1 cellular context compared by ENCODE assay signal in the genomic region with DNA sequence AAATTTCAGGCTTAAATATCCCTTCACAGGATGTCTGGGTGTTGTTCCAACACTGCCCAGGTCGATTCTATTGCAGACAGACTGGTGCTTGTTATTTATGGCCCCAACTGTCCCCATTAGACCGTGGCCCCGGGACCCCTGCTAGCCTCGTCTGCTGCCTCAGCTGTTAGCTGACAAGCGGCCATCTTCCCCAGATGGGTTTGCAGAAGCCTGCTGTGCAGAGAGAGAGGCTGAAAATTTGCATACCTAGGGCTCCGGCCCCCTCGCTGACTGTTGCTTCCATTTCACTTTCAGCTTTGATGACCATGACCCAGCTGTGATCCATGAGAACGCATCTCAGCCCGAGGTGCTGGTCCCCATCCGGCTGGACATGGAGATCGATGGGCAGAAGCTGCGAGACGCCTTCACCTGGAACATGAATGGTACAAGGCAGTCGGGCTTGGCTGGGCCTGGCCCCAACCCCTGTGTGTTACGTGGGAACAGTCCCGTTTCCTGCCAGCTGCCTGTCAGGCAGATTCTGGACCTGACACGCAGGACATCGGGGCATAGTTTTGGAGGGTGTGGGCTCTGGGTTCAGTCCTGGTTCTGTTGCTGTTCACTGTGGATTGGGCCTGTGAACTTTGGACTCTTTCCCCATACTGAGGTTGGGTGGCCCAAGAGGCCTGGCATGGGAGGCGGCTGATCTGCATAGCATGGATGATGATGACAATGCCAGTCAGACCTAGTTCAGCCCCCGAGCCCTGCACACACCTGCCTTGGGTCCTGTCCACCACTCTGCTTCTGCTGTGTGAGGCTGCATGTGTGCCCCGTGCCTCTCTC.
A peak's percentile ranks its signal among the peaks of the same experiment; 100 is the strongest.
TF ChIP-seq lines count a peak whose summit lies in the region.

No MANE protein-coding gene starts in this region.

TF ChIP-seq in GM12878, 131 proteins besides CTCF, POLR2A, EP300 and RAD21:
- TF ChIP-seq KDM1A (IDR thresholded peaks at IDR 0.05; ENCODE audit: borderline replicate concordance) (no peak), HDGF (IDR thresholded peaks at IDR 0.05) (peak; percentile 40; the same call in 1 of the 2 replicates), POU2F2 (IDR thresholded peaks at IDR 0.05; ENCODE audit: borderline replicate concordance, low read depth, low read length) (peak; percentile 99), POLR2AphosphoS5 (IDR thresholded peaks at IDR 0.05; ENCODE audit: low read length) (peak; percentile 78), SUPT20H (IDR thresholded peaks at IDR 0.05; ENCODE audit: borderline replicate concordance, control insufficient read depth, low read depth, low read length) (no peak), MTA3 (IDR thresholded peaks at IDR 0.05; ENCODE audit: borderline replicate concordance, low read length) (no peak), DPF2 (IDR thresholded peaks at IDR 0.05) (0 out of 2 replicates have a peak, but pooled peaks have one; percentile 44), IKZF1 (conservative IDR thresholded peaks at IDR 0.05) (peak; percentile 33; the same call in 1 of the 2 replicates), SIX5 (IDR thresholded peaks at IDR 0.05; ENCODE audit: low read depth, low read length, severe bottlenecking) (no peak), POLR2AphosphoS2 (IDR thresholded peaks at IDR 0.05; ENCODE audit: low read depth, low read length) (0 out of 2 replicates have a peak, but pooled peaks have one; percentile 26), IKZF2 (IDR thresholded peaks at IDR 0.05) (0 out of 4 replicates have a peak, but pooled peaks of 1 of the 2 experiments have one; percentile 4), TCF12 (IDR thresholded peaks at IDR 0.05; ENCODE audit: low read depth, low read length) (0 out of 2 replicates have a peak, but pooled peaks have one; percentile 27), ESRRA (IDR thresholded peaks at IDR 0.05; ENCODE audit: low read length) (no peak), PAX5 (IDR thresholded peaks at IDR 0.05; ENCODE audit: borderline replicate concordance, low read depth, low read length) (peak; percentile 63; the same call in 1 of the 2 replicates), TCF3 (IDR thresholded peaks at IDR 0.05; ENCODE audit: borderline replicate concordance, insufficient read depth, low read depth, low read length) (peak; percentile 56; the same call in 1 of the 2 replicates), NFIC (IDR thresholded peaks at IDR 0.05; ENCODE audit: low read depth, low read length) (no peak), YY1 (IDR thresholded peaks at IDR 0.05; ENCODE audit: low read depth, low read length) (peak; percentile 94), SMAD5 (IDR thresholded peaks at IDR 0.05; ENCODE audit: low read depth) (0 out of 2 replicates have a peak, but pooled peaks have one; percentile 50), TAF1 (IDR thresholded peaks at IDR 0.05; ENCODE audit: borderline replicate concordance, low read depth, low read length) (peak; percentile 54; the same call in 1 of the 2 replicates)
- TF ChIP-seq, protein P1, sequence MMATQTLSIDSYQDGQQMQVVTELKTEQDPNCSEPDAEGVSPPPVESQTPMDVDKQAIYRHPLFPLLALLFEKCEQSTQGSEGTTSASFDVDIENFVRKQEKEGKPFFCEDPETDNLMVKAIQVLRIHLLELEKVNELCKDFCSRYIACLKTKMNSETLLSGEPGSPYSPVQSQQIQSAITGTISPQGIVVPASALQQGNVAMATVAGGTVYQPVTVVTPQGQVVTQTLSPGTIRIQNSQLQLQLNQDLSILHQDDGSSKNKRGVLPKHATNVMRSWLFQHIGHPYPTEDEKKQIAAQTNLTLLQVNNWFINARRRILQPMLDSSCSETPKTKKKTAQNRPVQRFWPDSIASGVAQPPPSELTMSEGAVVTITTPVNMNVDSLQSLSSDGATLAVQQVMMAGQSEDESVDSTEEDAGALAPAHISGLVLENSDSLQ (IDR thresholded peaks at IDR 0.05): peak; percentile 44; the same call in 1 of the 2 replicates
- TF ChIP-seq, protein P2, sequence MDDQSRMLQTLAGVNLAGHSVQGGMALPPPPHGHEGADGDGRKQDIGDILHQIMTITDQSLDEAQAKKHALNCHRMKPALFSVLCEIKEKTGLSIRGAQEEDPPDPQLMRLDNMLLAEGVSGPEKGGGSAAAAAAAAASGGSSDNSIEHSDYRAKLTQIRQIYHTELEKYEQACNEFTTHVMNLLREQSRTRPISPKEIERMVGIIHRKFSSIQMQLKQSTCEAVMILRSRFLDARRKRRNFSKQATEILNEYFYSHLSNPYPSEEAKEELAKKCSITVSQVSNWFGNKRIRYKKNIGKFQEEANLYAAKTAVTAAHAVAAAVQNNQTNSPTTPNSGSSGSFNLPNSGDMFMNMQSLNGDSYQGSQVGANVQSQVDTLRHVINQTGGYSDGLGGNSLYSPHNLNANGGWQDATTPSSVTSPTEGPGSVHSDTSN (IDR thresholded peaks at IDR 0.05; ENCODE audit: insufficient replicate concordance, low read depth, low read length): peak; percentile 24
- TF ChIP-seq, protein P3, sequence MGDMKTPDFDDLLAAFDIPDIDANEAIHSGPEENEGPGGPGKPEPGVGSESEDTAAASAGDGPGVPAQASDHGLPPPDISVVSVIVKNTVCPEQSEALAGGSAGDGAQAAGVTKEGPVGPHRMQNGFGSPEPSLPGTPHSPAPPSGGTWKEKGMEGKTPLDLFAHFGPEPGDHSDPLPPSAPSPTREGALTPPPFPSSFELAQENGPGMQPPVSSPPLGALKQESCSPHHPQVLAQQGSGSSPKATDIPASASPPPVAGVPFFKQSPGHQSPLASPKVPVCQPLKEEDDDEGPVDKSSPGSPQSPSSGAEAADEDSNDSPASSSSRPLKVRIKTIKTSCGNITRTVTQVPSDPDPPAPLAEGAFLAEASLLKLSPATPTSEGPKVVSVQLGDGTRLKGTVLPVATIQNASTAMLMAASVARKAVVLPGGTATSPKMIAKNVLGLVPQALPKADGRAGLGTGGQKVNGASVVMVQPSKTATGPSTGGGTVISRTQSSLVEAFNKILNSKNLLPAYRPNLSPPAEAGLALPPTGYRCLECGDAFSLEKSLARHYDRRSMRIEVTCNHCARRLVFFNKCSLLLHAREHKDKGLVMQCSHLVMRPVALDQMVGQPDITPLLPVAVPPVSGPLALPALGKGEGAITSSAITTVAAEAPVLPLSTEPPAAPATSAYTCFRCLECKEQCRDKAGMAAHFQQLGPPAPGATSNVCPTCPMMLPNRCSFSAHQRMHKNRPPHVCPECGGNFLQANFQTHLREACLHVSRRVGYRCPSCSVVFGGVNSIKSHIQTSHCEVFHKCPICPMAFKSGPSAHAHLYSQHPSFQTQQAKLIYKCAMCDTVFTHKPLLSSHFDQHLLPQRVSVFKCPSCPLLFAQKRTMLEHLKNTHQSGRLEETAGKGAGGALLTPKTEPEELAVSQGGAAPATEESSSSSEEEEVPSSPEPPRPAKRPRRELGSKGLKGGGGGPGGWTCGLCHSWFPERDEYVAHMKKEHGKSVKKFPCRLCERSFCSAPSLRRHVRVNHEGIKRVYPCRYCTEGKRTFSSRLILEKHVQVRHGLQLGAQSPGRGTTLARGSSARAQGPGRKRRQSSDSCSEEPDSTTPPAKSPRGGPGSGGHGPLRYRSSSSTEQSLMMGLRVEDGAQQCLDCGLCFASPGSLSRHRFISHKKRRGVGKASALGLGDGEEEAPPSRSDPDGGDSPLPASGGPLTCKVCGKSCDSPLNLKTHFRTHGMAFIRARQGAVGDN (IDR thresholded peaks at IDR 0.05): peak; percentile 97
- TF ChIP-seq, protein P4, sequence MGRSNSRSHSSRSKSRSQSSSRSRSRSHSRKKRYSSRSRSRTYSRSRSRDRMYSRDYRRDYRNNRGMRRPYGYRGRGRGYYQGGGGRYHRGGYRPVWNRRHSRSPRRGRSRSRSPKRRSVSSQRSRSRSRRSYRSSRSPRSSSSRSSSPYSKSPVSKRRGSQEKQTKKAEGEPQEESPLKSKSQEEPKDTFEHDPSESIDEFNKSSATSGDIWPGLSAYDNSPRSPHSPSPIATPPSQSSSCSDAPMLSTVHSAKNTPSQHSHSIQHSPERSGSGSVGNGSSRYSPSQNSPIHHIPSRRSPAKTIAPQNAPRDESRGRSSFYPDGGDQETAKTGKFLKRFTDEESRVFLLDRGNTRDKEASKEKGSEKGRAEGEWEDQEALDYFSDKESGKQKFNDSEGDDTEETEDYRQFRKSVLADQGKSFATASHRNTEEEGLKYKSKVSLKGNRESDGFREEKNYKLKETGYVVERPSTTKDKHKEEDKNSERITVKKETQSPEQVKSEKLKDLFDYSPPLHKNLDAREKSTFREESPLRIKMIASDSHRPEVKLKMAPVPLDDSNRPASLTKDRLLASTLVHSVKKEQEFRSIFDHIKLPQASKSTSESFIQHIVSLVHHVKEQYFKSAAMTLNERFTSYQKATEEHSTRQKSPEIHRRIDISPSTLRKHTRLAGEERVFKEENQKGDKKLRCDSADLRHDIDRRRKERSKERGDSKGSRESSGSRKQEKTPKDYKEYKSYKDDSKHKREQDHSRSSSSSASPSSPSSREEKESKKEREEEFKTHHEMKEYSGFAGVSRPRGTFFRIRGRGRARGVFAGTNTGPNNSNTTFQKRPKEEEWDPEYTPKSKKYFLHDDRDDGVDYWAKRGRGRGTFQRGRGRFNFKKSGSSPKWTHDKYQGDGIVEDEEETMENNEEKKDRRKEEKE (IDR thresholded peaks at IDR 0.05): no peak
- TF ChIP-seq, protein P5, sequence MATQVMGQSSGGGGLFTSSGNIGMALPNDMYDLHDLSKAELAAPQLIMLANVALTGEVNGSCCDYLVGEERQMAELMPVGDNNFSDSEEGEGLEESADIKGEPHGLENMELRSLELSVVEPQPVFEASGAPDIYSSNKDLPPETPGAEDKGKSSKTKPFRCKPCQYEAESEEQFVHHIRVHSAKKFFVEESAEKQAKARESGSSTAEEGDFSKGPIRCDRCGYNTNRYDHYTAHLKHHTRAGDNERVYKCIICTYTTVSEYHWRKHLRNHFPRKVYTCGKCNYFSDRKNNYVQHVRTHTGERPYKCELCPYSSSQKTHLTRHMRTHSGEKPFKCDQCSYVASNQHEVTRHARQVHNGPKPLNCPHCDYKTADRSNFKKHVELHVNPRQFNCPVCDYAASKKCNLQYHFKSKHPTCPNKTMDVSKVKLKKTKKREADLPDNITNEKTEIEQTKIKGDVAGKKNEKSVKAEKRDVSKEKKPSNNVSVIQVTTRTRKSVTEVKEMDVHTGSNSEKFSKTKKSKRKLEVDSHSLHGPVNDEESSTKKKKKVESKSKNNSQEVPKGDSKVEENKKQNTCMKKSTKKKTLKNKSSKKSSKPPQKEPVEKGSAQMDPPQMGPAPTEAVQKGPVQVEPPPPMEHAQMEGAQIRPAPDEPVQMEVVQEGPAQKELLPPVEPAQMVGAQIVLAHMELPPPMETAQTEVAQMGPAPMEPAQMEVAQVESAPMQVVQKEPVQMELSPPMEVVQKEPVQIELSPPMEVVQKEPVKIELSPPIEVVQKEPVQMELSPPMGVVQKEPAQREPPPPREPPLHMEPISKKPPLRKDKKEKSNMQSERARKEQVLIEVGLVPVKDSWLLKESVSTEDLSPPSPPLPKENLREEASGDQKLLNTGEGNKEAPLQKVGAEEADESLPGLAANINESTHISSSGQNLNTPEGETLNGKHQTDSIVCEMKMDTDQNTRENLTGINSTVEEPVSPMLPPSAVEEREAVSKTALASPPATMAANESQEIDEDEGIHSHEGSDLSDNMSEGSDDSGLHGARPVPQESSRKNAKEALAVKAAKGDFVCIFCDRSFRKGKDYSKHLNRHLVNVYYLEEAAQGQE (IDR thresholded peaks at IDR 0.05; ENCODE audit: low read depth, low read length): no peak
- TF ChIP-seq, protein P6, sequence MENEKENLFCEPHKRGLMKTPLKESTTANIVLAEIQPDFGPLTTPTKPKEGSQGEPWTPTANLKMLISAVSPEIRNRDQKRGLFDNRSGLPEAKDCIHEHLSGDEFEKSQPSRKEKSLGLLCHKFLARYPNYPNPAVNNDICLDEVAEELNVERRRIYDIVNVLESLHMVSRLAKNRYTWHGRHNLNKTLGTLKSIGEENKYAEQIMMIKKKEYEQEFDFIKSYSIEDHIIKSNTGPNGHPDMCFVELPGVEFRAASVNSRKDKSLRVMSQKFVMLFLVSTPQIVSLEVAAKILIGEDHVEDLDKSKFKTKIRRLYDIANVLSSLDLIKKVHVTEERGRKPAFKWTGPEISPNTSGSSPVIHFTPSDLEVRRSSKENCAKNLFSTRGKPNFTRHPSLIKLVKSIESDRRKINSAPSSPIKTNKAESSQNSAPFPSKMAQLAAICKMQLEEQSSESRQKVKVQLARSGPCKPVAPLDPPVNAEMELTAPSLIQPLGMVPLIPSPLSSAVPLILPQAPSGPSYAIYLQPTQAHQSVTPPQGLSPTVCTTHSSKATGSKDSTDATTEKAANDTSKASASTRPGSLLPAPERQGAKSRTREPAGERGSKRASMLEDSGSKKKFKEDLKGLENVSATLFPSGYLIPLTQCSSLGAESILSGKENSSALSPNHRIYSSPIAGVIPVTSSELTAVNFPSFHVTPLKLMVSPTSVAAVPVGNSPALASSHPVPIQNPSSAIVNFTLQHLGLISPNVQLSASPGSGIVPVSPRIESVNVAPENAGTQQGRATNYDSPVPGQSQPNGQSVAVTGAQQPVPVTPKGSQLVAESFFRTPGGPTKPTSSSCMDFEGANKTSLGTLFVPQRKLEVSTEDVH (IDR thresholded peaks at IDR 0.05; ENCODE audit: low read depth, partially characterized antibody): no peak
- TF ChIP-seq, protein P7, sequence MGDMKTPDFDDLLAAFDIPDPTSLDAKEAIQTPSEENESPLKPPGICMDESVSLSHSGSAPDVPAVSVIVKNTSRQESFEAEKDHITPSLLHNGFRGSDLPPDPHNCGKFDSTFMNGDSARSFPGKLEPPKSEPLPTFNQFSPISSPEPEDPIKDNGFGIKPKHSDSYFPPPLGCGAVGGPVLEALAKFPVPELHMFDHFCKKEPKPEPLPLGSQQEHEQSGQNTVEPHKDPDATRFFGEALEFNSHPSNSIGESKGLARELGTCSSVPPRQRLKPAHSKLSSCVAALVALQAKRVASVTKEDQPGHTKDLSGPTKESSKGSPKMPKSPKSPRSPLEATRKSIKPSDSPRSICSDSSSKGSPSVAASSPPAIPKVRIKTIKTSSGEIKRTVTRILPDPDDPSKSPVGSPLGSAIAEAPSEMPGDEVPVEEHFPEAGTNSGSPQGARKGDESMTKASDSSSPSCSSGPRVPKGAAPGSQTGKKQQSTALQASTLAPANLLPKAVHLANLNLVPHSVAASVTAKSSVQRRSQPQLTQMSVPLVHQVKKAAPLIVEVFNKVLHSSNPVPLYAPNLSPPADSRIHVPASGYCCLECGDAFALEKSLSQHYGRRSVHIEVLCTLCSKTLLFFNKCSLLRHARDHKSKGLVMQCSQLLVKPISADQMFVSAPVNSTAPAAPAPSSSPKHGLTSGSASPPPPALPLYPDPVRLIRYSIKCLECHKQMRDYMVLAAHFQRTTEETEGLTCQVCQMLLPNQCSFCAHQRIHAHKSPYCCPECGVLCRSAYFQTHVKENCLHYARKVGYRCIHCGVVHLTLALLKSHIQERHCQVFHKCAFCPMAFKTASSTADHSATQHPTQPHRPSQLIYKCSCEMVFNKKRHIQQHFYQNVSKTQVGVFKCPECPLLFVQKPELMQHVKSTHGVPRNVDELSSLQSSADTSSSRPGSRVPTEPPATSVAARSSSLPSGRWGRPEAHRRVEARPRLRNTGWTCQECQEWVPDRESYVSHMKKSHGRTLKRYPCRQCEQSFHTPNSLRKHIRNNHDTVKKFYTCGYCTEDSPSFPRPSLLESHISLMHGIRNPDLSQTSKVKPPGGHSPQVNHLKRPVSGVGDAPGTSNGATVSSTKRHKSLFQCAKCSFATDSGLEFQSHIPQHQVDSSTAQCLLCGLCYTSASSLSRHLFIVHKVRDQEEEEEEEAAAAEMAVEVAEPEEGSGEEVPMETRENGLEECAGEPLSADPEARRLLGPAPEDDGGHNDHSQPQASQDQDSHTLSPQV (IDR thresholded peaks at IDR 0.05): peak; percentile 79; the same call in 1 of the 2 replicates
